ENCODE assay signal across 19 cellular contexts in genomic region chr22:45935573-45935972, GRCh38. TPM values are rescaled to one million over a fixed set of nuclear protein-coding genes. Genes with fewer than 3 reads are reported as not detected.
A peak's percentile ranks its signal among the peaks of the same experiment; 100 is the strongest.
DNase-seq lines count a peak whose midpoint lies in the region; ATAC-seq, FAIRE-seq and TF ChIP-seq lines count a peak whose summit lies in the region.
"Had no signal": no experiment of that assay in that cellular context is flagged by ENCODE, and none has a peak within 500 bp of the region (broad histone marks: within the 10 kb centered on the region; RNA-seq: fewer than 3 reads in every experiment).

No MANE protein-coding gene starts in this region.

- H3K27me3 Mint-ChIP-seq in stimulated activated memory B cell treated with anti-CD40 and anti-IgM and Interleukin-4, amounts not matched to agents 10 μg/mL and 1 μg/mL and 100 μg/mL, for 72 hours: peaks cover 48% of the 10 kb centered on the region

- TF ChIP-seq RAD21 in HCT116 (IDR thresholded peaks at IDR 0.05; ENCODE audit: low read depth): no peak
- TF ChIP-seq RAD21 in H1 (IDR thresholded peaks at IDR 0.05 in 1 of 2, conservative IDR thresholded peaks at IDR 0.05 in 1 of 2; ENCODE audit: low read depth in 2 of 2, low read length in 2 of 2): no peak

- H3K4me3 ChIP-seq in HCT116 (replicated peaks in 1 of 2; ENCODE audit: low read depth in 1 of 2, low read length in 2 of 2): peak overlapping the region in 1 of 2 experiments; percentile 53; a peak in 1 of 4 replicates
- no peak overlapping the region for H3K4me3 ChIP-seq in Panc1 (ENCODE audit: low read depth in 2 of 2, low read length in 2 of 2)
- no peak overlapping the region for H3K4me3 ChIP-seq in H1 (ENCODE audit: extremely low read depth in 1 of 4, insufficient read depth in 2 of 4, low read depth in 3 of 4, low read length in 4 of 4)
- no peak overlapping the region for H3K4me3 ChIP-seq in smooth muscle cell
- no peak overlapping the region for H3K4me3 ChIP-seq in gastrocnemius medialis
- H3K4me3 ChIP-seq: SJSA1 had no signal

- peaks cover 7% of the 10 kb centered on the region for H3K9me3 Mint-ChIP-seq in stimulated activated memory B cell treated with anti-CD40 and anti-IgM and Interleukin-4, amounts not matched to agents 10 μg/mL and 1 μg/mL and 100 μg/mL, for 72 hours

- no peak overlapping the region for H4K91ac ChIP-seq in H1 (replicated peaks; ENCODE audit: insufficient read length, low read length)

- H4K20me1 ChIP-seq in HCT116 (ENCODE audit: insufficient read depth) (no peaks in the 10 kb centered on the region), H1 (replicated peaks in 1 of 2; ENCODE audit: control insufficient read depth in 1 of 2, insufficient read depth in 2 of 2, low read length in 2 of 2) (no peaks in the 10 kb centered on the region), smooth muscle cell (ENCODE audit: low read depth) (no peaks in the 10 kb centered on the region)

- no peak overlapping the region for H3K56ac ChIP-seq in H1 (replicated peaks; ENCODE audit: insufficient read length, low read depth, low read length)

- H2AK5ac ChIP-seq in H1 (ENCODE audit: low read depth, low read length): no peak overlapping the region

- no peak overlapping the region for H2BK12ac ChIP-seq in H1 (ENCODE audit: low read depth, low read length)

- peak overlapping the region; percentile 95 for H3K4me2 ChIP-seq in HCT116 (ENCODE audit: low read length)
- H3K4me2 ChIP-seq in H1 (ENCODE audit: insufficient read depth in 1 of 2, low read depth in 2 of 2, low read length in 2 of 2): no peak overlapping the region
- peak overlapping the region; percentile 78 for H3K4me2 ChIP-seq in smooth muscle cell
- H3K4me2 ChIP-seq: KMS-11 had no signal

- no peak overlapping the region for H2BK120ac ChIP-seq in H1 (replicated peaks; ENCODE audit: low read depth, low read length)

- H2BK20ac ChIP-seq in H1 (ENCODE audit: low read length): no peak overlapping the region

- RAD21 ChIA-PET in HCT116 (lab: Charles Lee; ENCODE audit: low non-redundant PET in 1 of 2, low total read pairs in 2 of 2, uncharacterized antibody in 2 of 2, unreplicated experiment in 2 of 2): no interaction called here

- BruUV-seq in HCT116 (replicated peaks; lab: Mats Ljungman, UMichigan) (no TSS peak), Panc1 (replicated peaks; lab: Mats Ljungman, UMichigan) (no TSS peak)

- TF ChIP-seq POLR2A in HCT116 (IDR thresholded peaks at IDR 0.05; ENCODE audit: borderline replicate concordance, extremely low read depth, insufficient read depth, insufficient read length) (no peak), H1 (IDR thresholded peaks at IDR 0.05; ENCODE audit: control extremely low read depth in 1 of 2, low read depth in 2 of 2, low read length in 2 of 2) (no peak), gastrocnemius medialis (IDR thresholded peaks at IDR 0.05) (no peak)

- H3K4me1 ChIP-seq in HCT116 (ENCODE audit: control insufficient read depth in 1 of 2, insufficient read depth in 2 of 2, low read length in 2 of 2): peaks cover 17 to 25% of the 10 kb centered on the region in 2 experiments
- H3K4me1 ChIP-seq in Panc1 (ENCODE audit: control insufficient read depth, insufficient read depth, low read length): peaks cover 48% of the 10 kb centered on the region
- no peaks in the 10 kb centered on the region for H3K4me1 ChIP-seq in H1 (replicated peaks in 1 of 4; ENCODE audit: control insufficient read depth in 3 of 4, insufficient read depth in 4 of 4, low read length in 3 of 4)
- H3K4me1 ChIP-seq in smooth muscle cell (ENCODE audit: low read depth): peaks cover 8% of the 10 kb centered on the region
- no peaks in the 10 kb centered on the region for H3K4me1 ChIP-seq in gastrocnemius medialis

- no peaks in the 10 kb centered on the region; the same call in 1 of the 2 replicates for H3K23me2 ChIP-seq in H1 (ENCODE audit: low read depth, low read length)

- peaks cover 4% of the 10 kb centered on the region; the same call in 1 of the 2 replicates for H3K79me1 ChIP-seq in H1 (ENCODE audit: low read depth, low read length)

- TF ChIP-seq CTCF in HCT116 (IDR thresholded peaks at IDR 0.05 in 2 of 3, conservative IDR thresholded peaks at IDR 0.05 in 1 of 3; ENCODE audit: borderline replicate concordance in 1 of 3, insufficient read depth in 1 of 3, low read depth in 2 of 3, low read length in 2 of 3) (no peak), Panc1 (IDR thresholded peaks at IDR 0.05) (no peak), H1 (IDR thresholded peaks at IDR 0.05; ENCODE audit: control extremely low read depth in 1 of 3, insufficient read depth in 1 of 3, low read depth in 1 of 3, low read length in 3 of 3) (no peak), smooth muscle cell (IDR thresholded peaks at IDR 0.05; ENCODE audit: borderline replicate concordance, insufficient read depth, poor library complexity, severe bottlenecking) (no peak), gastrocnemius medialis (IDR thresholded peaks at IDR 0.05 in 4 of 5, conservative IDR thresholded peaks at IDR 0.05 in 1 of 5) (no peak)

- H2BK15ac ChIP-seq in H1 (ENCODE audit: low read length): no peak overlapping the region

- no peak overlapping the region for H3K4ac ChIP-seq in H1 (replicated peaks; ENCODE audit: insufficient read length, low read depth, low read length)

- no peak overlapping the region for H3K27ac Mint-ChIP-seq in stimulated activated memory B cell treated with anti-CD40 and anti-IgM and Interleukin-4, amounts not matched to agents 10 μg/mL and 1 μg/mL and 100 μg/mL, for 72 hours

- H3K9me2 ChIP-seq in HCT116 (ENCODE audit: insufficient read depth): no peaks in the 10 kb centered on the region

- no peaks in the 10 kb centered on the region for H3K79me2 ChIP-seq in HCT116 (ENCODE audit: insufficient read depth, low read length)
- H3K79me2 ChIP-seq in H1 (ENCODE audit: control insufficient read depth in 1 of 2, insufficient read depth in 2 of 2, low read length in 2 of 2): no peaks in the 10 kb centered on the region
- no peaks in the 10 kb centered on the region for H3K79me2 ChIP-seq in smooth muscle cell (ENCODE audit: low read depth)

- FAIRE-seq in H1 (lab: Jason Lieb, UNC): no peak
- FAIRE-seq: G401.6 had no signal

- intact Hi-C loops in HCT116 (cut with micrococcal nuclease) (no loop called here), Panc1 (cut with micrococcal nuclease; ENCODE audit: unreplicated experiment) (no loop called here), gastrocnemius medialis (cut with DNase I; ENCODE audit: low total_unique reads) (no loop called here)

- H3K9ac ChIP-seq in HCT116 (ENCODE audit: low read length) (peak overlapping the region; percentile 62), H1 (replicated peaks in 1 of 4; ENCODE audit: extremely low read depth in 1 of 4, low read depth in 3 of 4, low read length in 3 of 4) (no peak overlapping the region), smooth muscle cell (ENCODE audit: low read depth) (peak overlapping the region; percentile 55)
- H3K9ac ChIP-seq: KMS-11 had no signal

- no peak overlapping the region for H2BK5ac ChIP-seq in H1 (ENCODE audit: low read depth, low read length)

- no peak overlapping the region for H3K4me3 Mint-ChIP-seq in stimulated activated memory B cell treated with anti-CD40 and anti-IgM and Interleukin-4, amounts not matched to agents 10 μg/mL and 1 μg/mL and 100 μg/mL, for 72 hours

- in situ Hi-C loops in Panc1 (cut with HindIII; ENCODE audit: low pct_unique_long_range_greater_than_20kb, low sequenced_read_pairs): no loop called here
- in situ Hi-C loops in gastrocnemius medialis (cut with MboI; ENCODE audit: low sequenced_read_pairs in 4 of 4): no loop called here

- H4K5ac ChIP-seq in H1 (ENCODE audit: insufficient read length, low read depth, low read length): no peak overlapping the region

- CTCF ChIA-PET in HCT116 (lab: Charles Lee) (no interaction called here), Panc1 (lab: Charles Lee) (no interaction called here), H1 (lab: Charles Lee; ENCODE audit: partially characterized antibody) (interaction anchor here (2.2 to 2.3 kb wide), 2 partner anchors 12 to 33 kb away, joined by 4 to 5 read pairs; no protein-coding TSS in a partner anchor)

- no peaks in the 10 kb centered on the region for H3F3A ChIP-seq in smooth muscle cell (ENCODE audit: low read depth)

- H2AFZ ChIP-seq in HCT116 (ENCODE audit: low read depth, low read length, poor library complexity, severe bottlenecking) (no peak overlapping the region), H1 (ENCODE audit: low read length) (no peak overlapping the region), smooth muscle cell (ENCODE audit: low read depth) (no peak overlapping the region)
- H2AFZ ChIP-seq: GM23248 had no signal

- no peak overlapping the region for H3K14ac ChIP-seq in H1 (ENCODE audit: insufficient read length)

- H3K9me3 ChIP-seq in HCT116 (ENCODE audit: control insufficient read depth in 1 of 2, insufficient read depth in 1 of 2, low read depth in 1 of 2, low read length in 2 of 2): no peaks in the 10 kb centered on the region
- no peaks in the 10 kb centered on the region for H3K9me3 ChIP-seq in Panc1 (ENCODE audit: control insufficient read depth, insufficient read depth, low read depth, low read length)
- H3K9me3 ChIP-seq in H1 (ENCODE audit: insufficient read depth in 2 of 2, low read depth in 1 of 2, low read length in 1 of 2): no peaks in the 10 kb centered on the region
- H3K9me3 ChIP-seq in smooth muscle cell (replicated peaks; ENCODE audit: low read depth): no peaks in the 10 kb centered on the region
- H3K9me3 ChIP-seq in gastrocnemius medialis: no peaks in the 10 kb centered on the region
- H3K9me3 ChIP-seq: SJSA1 had no signal

- H3K27me3 ChIP-seq in HCT116 (ENCODE audit: insufficient read depth, low read length) (peaks cover 26% of the 10 kb centered on the region), Panc1 (ENCODE audit: control insufficient read depth, insufficient read depth, low read length) (no peaks in the 10 kb centered on the region), H1 (replicated peaks in 1 of 4; ENCODE audit: control insufficient read depth in 3 of 4, extremely low read depth in 1 of 4, insufficient read depth in 3 of 4, low read length in 3 of 4) (no peaks in the 10 kb centered on the region; a peak in 1 of 7 replicates), smooth muscle cell (ENCODE audit: low read depth) (no peaks in the 10 kb centered on the region), gastrocnemius medialis (peaks cover 23 to 51% (median 32%) of the 10 kb centered on the region in 3 donors)
- H3K27me3 ChIP-seq: SJSA1 had no signal

- no peaks in the 10 kb centered on the region for H3K36me3 ChIP-seq in HCT116 (ENCODE audit: control insufficient read depth in 1 of 2, insufficient read depth in 2 of 2, low read length in 2 of 2)
- no peaks in the 10 kb centered on the region; the same call in 1 of the 2 replicates for H3K36me3 ChIP-seq in Panc1 (ENCODE audit: control insufficient read depth, insufficient read depth, low read length)
- no peaks in the 10 kb centered on the region for H3K36me3 ChIP-seq in H1 (ENCODE audit: control insufficient read depth in 2 of 4, insufficient read depth in 4 of 4, low read length in 3 of 4)
- no peaks in the 10 kb centered on the region for H3K36me3 ChIP-seq in smooth muscle cell (ENCODE audit: low read depth)
- H3K36me3 ChIP-seq in gastrocnemius medialis: no peaks in the 10 kb centered on the region
- H3K36me3 ChIP-seq: SJSA1 had no signal

- no peak for TF ChIP-seq EP300 in H1 (IDR thresholded peaks at IDR 0.05; ENCODE audit: borderline replicate concordance in 1 of 2, low read depth in 2 of 2, low read length in 2 of 2)

- H3K4me1 Mint-ChIP-seq in stimulated activated memory B cell treated with anti-CD40 and anti-IgM and Interleukin-4, amounts not matched to agents 10 μg/mL and 1 μg/mL and 100 μg/mL, for 72 hours: peaks cover 6% of the 10 kb centered on the region

- H3K27ac ChIP-seq in HCT116 (ENCODE audit: low read depth, low read length): no peak overlapping the region; the same call in 1 of the 2 replicates
- H3K27ac ChIP-seq in Panc1 (ENCODE audit: low read length): peak overlapping the region; percentile 83
- H3K27ac ChIP-seq in H1 (ENCODE audit: low read depth, low read length): no peak overlapping the region
- no peak overlapping the region for H3K27ac ChIP-seq in smooth muscle cell (ENCODE audit: low read depth)
- no peak overlapping the region for H3K27ac ChIP-seq in gastrocnemius medialis
- H3K27ac ChIP-seq: KMS-11, SJSA1 had no signal

- H4K8ac ChIP-seq in H1 (ENCODE audit: extremely low read depth, insufficient read depth, low read length): no peak overlapping the region

- no peaks in the 10 kb centered on the region for H3K36me3 Mint-ChIP-seq in stimulated activated memory B cell treated with anti-CD40 and anti-IgM and Interleukin-4, amounts not matched to agents 10 μg/mL and 1 μg/mL and 100 μg/mL, for 72 hours

- 89% methylated on average over 6 of the region's 6 CpGs; no CpG with 5 or more reads in 1 of the 2 experiments for whole genome bisulfite sequencing in H1 (ENCODE audit: extremely low coverage in 1 of 2, insufficient coverage in 1 of 2, insufficient read length in 1 of 2, insufficient replicate concordance in 2 of 2, low coverage in 1 of 2, low lambda C conversion rate in 2 of 2, missing lambda C conversion rate in 1 of 2), 2 experiments
- WGBS in smooth muscle cell (ENCODE audit: low lambda C conversion rate): 91% methylated on average over 6 of the region's 6 CpGs

- H3K23ac ChIP-seq in H1 (ENCODE audit: insufficient read length): no peak overlapping the region

- POLR2A ChIA-PET in HCT116 (lab: Charles Lee) (no interaction called here), Panc1 (lab: Charles Lee) (no interaction called here), H1 (lab: Charles Lee; ENCODE audit: partially characterized antibody) (no interaction called here)

- no peak overlapping the region for H3K18ac ChIP-seq in H1 (ENCODE audit: extremely low read depth, low read length)

- ATAC-seq in HCT116 (no peak), Panc1 (no peak; the same call in 1 of the 2 replicates), gastrocnemius medialis (no peak)
- ATAC-seq in stimulated activated memory B cell treated with anti-CD40 and anti-IgM and Interleukin-4, amounts not matched to agents 10 μg/mL and 1 μg/mL and 100 μg/mL, for 72 hours: no peak

- DNase-seq in HCT116 (ENCODE audit: low read depth, low spot score): no peak
- DNase-seq in Panc1 (ENCODE audit: low read depth, low spot score): no peak
- DNase-seq in H1 (ENCODE audit: low read depth in 1 of 2, low spot score in 2 of 2): no peak
- DNase-seq in smooth muscle cell (lab: John Stamatoyannopoulos, UW; ENCODE audit: unreplicated experiment): no peak
- no peak for DNase-seq in gastrocnemius medialis
- DNase-seq in T-helper 1 cell: no peak
- DNase-seq: AML-193, DMS 273 treated with DMSO at 0.1 percent for 48 hours, HCEC 1CT, NCI-H187 treated with DMSO at 0.1 percent for 48 hours, NCI-H2227 treated with DMSO at 0.1 percent for 48 hours, NCI-H510A treated with DMSO at 0.1 percent for 48 hours, NCI-H82, OCI-M1 had no signal

RNA-seq across cellular contexts. Expression of gene WNT7B, which starts 41.4 kb away (rescaled TPM):
- 10.5 TPM for total RNA-seq in HCT116 (2021; ENCODE audit: unreplicated experiment)
- 12.9 and 15.2 TPM in 2 replicates for polyA plus RNA-seq in HCT116 (2012)
- 52.1 TPM for total RNA-seq in Panc1 (2021; ENCODE audit: unreplicated experiment)
- polyA plus RNA-seq in Panc1 (2012; ENCODE audit: insufficient read length): 46.4 TPM
- total RNA-seq in H1 (2021; fragmentation: NEBNext Ultra II Directional; extraction: Animal tissue kit (Norgen Biotek cat#: 25700)): 0.13 and 0.24 TPM in 2 replicates
- polyA plus RNA-seq in H1 (2011; rRNA removed): 0.14 and 0.24 TPM in 2 replicates
- 0.12 TPM for polyA plus RNA-seq in H1 (2011; cell fraction: cytosol; rRNA removed)
- 0.27 TPM for polyA plus RNA-seq in H1 (2011; cell fraction: nucleus; rRNA removed)
- 0.14 to 0.46 TPM (median 0.23 TPM) in 4 replicates for polyA plus RNA-seq in H1 (2012, experiment 1 of 2)
- polyA plus RNA-seq in H1 (2012, experiment 2 of 2): 0.29 TPM
- polyA plus RNA-seq in H1 (2013, experiment 1 of 2): 0.08 TPM
- polyA plus RNA-seq in H1 (2013, experiment 2 of 2): 0.13 TPM
- 0.16 and 0.17 TPM in 2 replicates for polyA minus RNA-seq in H1 (2011; rRNA and poly(A)+ RNA removed)
- polyA minus RNA-seq in H1 (2011; cell fraction: cytosol; rRNA and poly(A)+ RNA removed): not detected
- polyA minus RNA-seq in H1 (2011; cell fraction: nucleus; rRNA and poly(A)+ RNA removed): 0.30 TPM
- 0.45 and 1.6 TPM in 2 replicates for total RNA-seq in smooth muscle cell
- polyA plus RNA-seq in smooth muscle cell: 0.69 and 3.2 TPM in 2 replicates
- total RNA-seq in gastrocnemius medialis: not detected
- total RNA-seq: GM23248 had no signal
- polyA plus RNA-seq: GM23248 had no signal

Comparison
In these comparisons a context has a peak if more than half of its experiments do, and no peak if none do; other contexts are left out.
1. H3K4me2 ChIP-seq: peak in HCT116 (single experiment) and smooth muscle cell (single experiment); none in H1 (0 of 2).
2. H3K9ac ChIP-seq: peak in HCT116 (single experiment) and smooth muscle cell (single experiment); none in H1 (0 of 4).